Comparison of ENCODE assay signal across 17 cellular contexts in the genomic region with DNA sequence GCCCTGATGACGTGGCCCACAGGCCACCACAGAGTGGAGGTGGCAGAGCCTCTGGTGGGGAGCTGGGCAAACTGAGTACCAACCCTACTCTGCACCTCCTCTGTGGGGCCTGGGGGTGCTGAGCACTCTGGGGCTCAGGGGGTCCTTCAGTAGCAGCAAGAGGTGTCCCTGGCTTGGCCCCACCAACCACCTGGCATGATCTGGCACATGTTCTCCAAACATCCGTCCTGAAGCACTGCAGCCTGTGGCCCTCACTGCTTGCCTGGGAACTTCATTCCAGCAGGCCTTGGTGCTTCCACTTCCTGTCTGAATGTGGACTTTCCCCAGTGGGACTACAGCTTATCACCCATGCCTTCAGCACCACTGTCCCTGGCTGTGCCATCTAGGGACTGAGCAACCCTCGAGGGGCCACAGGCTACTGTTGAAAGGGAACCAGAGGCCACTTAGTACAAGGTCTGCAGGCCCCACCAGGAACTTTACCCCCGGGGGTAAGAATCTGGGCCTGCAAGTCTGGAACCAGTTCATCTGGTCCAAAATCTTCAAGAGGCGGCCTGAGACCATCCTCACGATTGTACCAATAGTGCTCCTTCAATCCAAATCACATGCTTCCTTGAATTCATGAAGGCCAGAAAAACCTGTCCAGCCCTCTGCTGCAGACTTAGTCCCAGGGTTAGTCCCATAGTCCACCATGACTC. TPM values are rescaled to one million over a fixed set of nuclear protein-coding genes. Genes with fewer than 3 reads are reported as not detected.
DNase-seq lines count a peak whose midpoint lies in the region; ATAC-seq, FAIRE-seq and TF ChIP-seq lines count a peak whose summit lies in the region.
"Had no signal": no experiment of that assay in that cellular context is flagged by ENCODE, and none has a peak within 500 bp of the region (broad histone marks: within the 10 kb centered on the region; RNA-seq: fewer than 3 reads in every experiment).

No MANE protein-coding gene starts in this region.

- POLR2A ChIA-PET in RWPE1 (lab: Yijun Ruan, JAX; ENCODE audit: low non-redundant PET) = no interaction called here

- no peak overlapping the region for H3K9ac ChIP-seq in kidney (ENCODE audit: low read length in 2 of 2)

- no peaks in the 10 kb centered on the region for H3K9me3 Mint-ChIP-seq in stimulated activated naive CD8-positive, alpha-beta T cell treated with anti-CD3 and anti-CD28 coated beads, Interleukin-15, Interleukin-2, amounts not matched to agents 100 ng/mL and 50 ng/mL, for 24 hours

- H3K27ac ChIP-seq in RWPE1 (peak overlapping the region; percentile 71), kidney (ENCODE audit: low read depth in 2 of 2, low read length in 2 of 2) (no peak overlapping the region)
- H3K27ac ChIP-seq: gastroesophageal sphincter had no signal

- H3K36me3 Mint-ChIP-seq in stimulated activated naive CD8-positive, alpha-beta T cell treated with anti-CD3 and anti-CD28 coated beads, Interleukin-15, Interleukin-2, amounts not matched to agents 100 ng/mL and 50 ng/mL, for 24 hours (ENCODE audit: low read depth) = peaks cover 67% of the 10 kb centered on the region

- no peaks in the 10 kb centered on the region for H3K9me3 ChIP-seq in kidney (ENCODE audit: control insufficient read depth in 1 of 2, low read length in 2 of 2)
- H3K9me3 ChIP-seq: gastroesophageal sphincter had no signal

- peaks cover 24 to 47% of the 10 kb centered on the region in 2 donors for H3K36me3 ChIP-seq in kidney (ENCODE audit: control insufficient read depth in 1 of 2, insufficient read depth in 2 of 2, low read length in 2 of 2)

- H3K4me1 ChIP-seq in kidney (ENCODE audit: control insufficient read depth in 1 of 2, insufficient read depth in 1 of 2, low read depth in 1 of 2, low read length in 2 of 2) = peaks cover 0 to 9% of the 10 kb centered on the region in 2 donors

- no peaks in the 10 kb centered on the region for H3K27me3 Mint-ChIP-seq in stimulated activated naive CD8-positive, alpha-beta T cell treated with anti-CD3 and anti-CD28 coated beads, Interleukin-15, Interleukin-2, amounts not matched to agents 100 ng/mL and 50 ng/mL, for 24 hours

- CTCF ChIA-PET in RWPE1 (lab: Yijun Ruan, JAX) = no interaction called here

- DNase-seq in stimulated activated naive CD8-positive, alpha-beta T cell treated with anti-CD3 and anti-CD28 coated beads, Interleukin-15, Interleukin-2, amounts not matched to agents 100 U/mL and 50 U/mL, for 24 hours = no peak
- DNase-seq in RWPE1 (ENCODE audit: low spot score) (no peak), kidney (peak; percentile 26), HK-2 (ENCODE audit: unreplicated experiment) (no peak), NOMO-1 treated with DMSO at 0.1 percent for 48 hours (lab: John Stamatoyannopoulos, UW; ENCODE audit: unreplicated experiment) (no peak), foreskin fibroblast (no peak)
- DNase-seq: amniotic stem cell, COR-L47, erythroblast, KBM-7, mammary epithelial cell, NCI-H69 had no signal

- intact Hi-C loops in kidney (cut with DNase I) = no loop called here

- H3K27ac Mint-ChIP-seq in stimulated activated naive CD8-positive, alpha-beta T cell treated with anti-CD3 and anti-CD28 coated beads, Interleukin-15, Interleukin-2, amounts not matched to agents 100 ng/mL and 50 ng/mL, for 24 hours = peak overlapping the region; percentile 31
- H3K27ac Mint-ChIP-seq: GM23338 had no signal

- no peak for ATAC-seq in stimulated activated naive CD8-positive, alpha-beta T cell treated with anti-CD3 and anti-CD28 coated beads, Interleukin-15, Interleukin-2, amounts not matched to agents 100 U/mL and 50 U/mL, for 24 hours
- no peak for ATAC-seq in HG02678 (IDR thresholded peaks at IDR 0.05; ENCODE audit: unreplicated experiment)
- ATAC-seq: gastroesophageal sphincter, GM23338 had no signal

- no peak for FAIRE-seq in kidney (lab: Jason Lieb, UNC)
- FAIRE-seq: GM19239 had no signal

- TF ChIP-seq CTCF in RWPE1 (conservative IDR thresholded peaks at IDR 0.05; ENCODE audit: low read depth) (no peak), kidney (IDR thresholded peaks at IDR 0.05; ENCODE audit: borderline replicate concordance, extremely low read depth, insufficient read depth) (no peak), foreskin fibroblast (IDR thresholded peaks at IDR 0.05; ENCODE audit: low read depth, low read length) (no peak)

- peaks cover 48% of the 10 kb centered on the region for H3K4me1 Mint-ChIP-seq in stimulated activated naive CD8-positive, alpha-beta T cell treated with anti-CD3 and anti-CD28 coated beads, Interleukin-15, Interleukin-2, amounts not matched to agents 100 ng/mL and 50 ng/mL, for 24 hours (ENCODE audit: low read depth)
- H3K4me1 Mint-ChIP-seq: GM23338 had no signal

- H3K4me3 ChIP-seq in kidney (ENCODE audit: low read length in 2 of 2) = no peak overlapping the region
- no peak overlapping the region for H3K4me3 ChIP-seq in foreskin fibroblast (ENCODE audit: low read depth in 1 of 2, low read length in 2 of 2)
- H3K4me3 ChIP-seq: gastroesophageal sphincter, GM23338 had no signal

- no peak overlapping the region for H3K4me3 Mint-ChIP-seq in stimulated activated naive CD8-positive, alpha-beta T cell treated with anti-CD3 and anti-CD28 coated beads, Interleukin-15, Interleukin-2, amounts not matched to agents 100 ng/mL and 50 ng/mL, for 24 hours
- H3K4me3 Mint-ChIP-seq: GM23338 had no signal

RNA-seq across cellular contexts. Expression of a gene that starts 13.2 kb away (rescaled TPM):
- total RNA-seq in kidney = 44.4 TPM
- polyA plus RNA-seq in kidney (ENCODE audit: insufficient read depth, low read depth, low replicate concordance) = 43.1 TPM

RNA-seq across cellular contexts. Expression of a gene that starts 49.9 kb away (rescaled TPM):
- total RNA-seq in kidney = 128 TPM
- 27.3 TPM for polyA plus RNA-seq in kidney (ENCODE audit: insufficient read depth, low read depth, low replicate concordance)
